ENCODE assay signal across 8 cellular contexts in genomic region chr10:3468919-3469638, GRCh38.
DNase-seq lines count a peak whose midpoint lies in the region; ATAC-seq, FAIRE-seq and TF ChIP-seq lines count a peak whose summit lies in the region.

No MANE protein-coding gene starts in this region.

- peak overlapping the region; percentile 47 for H3K27ac Mint-ChIP-seq in activated CD8-positive, alpha-beta T cell treated with anti-CD3 and anti-CD28 coated beads for 36 hours
- H3K27ac Mint-ChIP-seq in activated CD8-positive, alpha-beta T cell treated with anti-CD3 and anti-CD28 coated beads, Interleukin-2, amount 10 ng/mL, durations not matched to agents 7 days and 5 days = no peak overlapping the region
- peak overlapping the region; percentile 22 for H3K27ac Mint-ChIP-seq in endodermal cell

- H2AFZ ChIP-seq in neuron (ENCODE audit: low read depth, low read length) = peak overlapping the region; percentile 2

- H3K27ac ChIP-seq in endodermal cell (ENCODE audit: low read depth, low read length) = no peak overlapping the region

- FAIRE-seq in RCC 7860 (lab: Jason Lieb, UNC) = peak; percentile 87

- POLR2A ChIA-PET in activated CD8-positive, alpha-beta T cell treated with anti-CD3 and anti-CD28 coated beads for 36 hours (lab: Charles Lee) = no interaction called here
- POLR2A ChIA-PET in activated CD8-positive, alpha-beta T cell treated with anti-CD3 and anti-CD28 coated beads, Interleukin-2, amount 10 ng/mL, durations not matched to agents 7 days and 5 days (lab: Charles Lee) = interaction anchor here (0.6 kb wide), 1 partner anchor 967 kb away, joined by 3 read pairs; no protein-coding TSS in a partner anchor

- peaks cover 35% of the 10 kb centered on the region for H3K4me1 Mint-ChIP-seq in activated CD8-positive, alpha-beta T cell treated with anti-CD3 and anti-CD28 coated beads for 36 hours (ENCODE audit: low read depth)
- H3K4me1 Mint-ChIP-seq in activated CD8-positive, alpha-beta T cell treated with anti-CD3 and anti-CD28 coated beads, Interleukin-2, amount 10 ng/mL, durations not matched to agents 7 days and 5 days (ENCODE audit: low read depth) = peaks cover 56% of the 10 kb centered on the region
- H3K4me1 Mint-ChIP-seq in endodermal cell = peaks cover 30% of the 10 kb centered on the region

- no peak overlapping the region for H3K4me3 ChIP-seq in endodermal cell (ENCODE audit: low read length)
- H3K4me3 ChIP-seq in neuron (ENCODE audit: low read length) = no peak overlapping the region

- H3K27me3 ChIP-seq in endodermal cell (ENCODE audit: control insufficient read depth, insufficient read depth, low read length, poor library complexity, severe bottlenecking) (no peaks in the 10 kb centered on the region), neuron (ENCODE audit: insufficient read depth, low read length) (no peaks in the 10 kb centered on the region)

- H3K36me3 ChIP-seq in endodermal cell (ENCODE audit: control insufficient read depth, insufficient read depth, low read length) = no peaks in the 10 kb centered on the region
- no peaks in the 10 kb centered on the region for H3K36me3 ChIP-seq in neuron (ENCODE audit: insufficient read depth, low read length)

- ATAC-seq in activated CD8-positive, alpha-beta T cell treated with anti-CD3 and anti-CD28 coated beads for 36 hours = no peak
- no peak for ATAC-seq in activated CD8-positive, alpha-beta T cell treated with anti-CD3 and anti-CD28 coated beads, Interleukin-2, amount 10 ng/mL, durations not matched to agents 7 days and 5 days
- ATAC-seq in GM21786 (IDR thresholded peaks at IDR 0.05; ENCODE audit: unreplicated experiment) = no peak

- peaks cover 7% of the 10 kb centered on the region for H3K27me3 Mint-ChIP-seq in activated CD8-positive, alpha-beta T cell treated with anti-CD3 and anti-CD28 coated beads for 36 hours
- H3K27me3 Mint-ChIP-seq in activated CD8-positive, alpha-beta T cell treated with anti-CD3 and anti-CD28 coated beads, Interleukin-2, amount 10 ng/mL, durations not matched to agents 7 days and 5 days (ENCODE audit: low read depth) = peaks cover 8% of the 10 kb centered on the region
- no peaks in the 10 kb centered on the region for H3K27me3 Mint-ChIP-seq in endodermal cell (ENCODE audit: insufficient read depth)

- H3K9ac ChIP-seq in endodermal cell (ENCODE audit: extremely low read depth, low read length, poor library complexity, severe bottlenecking) = no peak overlapping the region

- no peak for DNase-seq in activated CD8-positive, alpha-beta T cell treated with anti-CD3 and anti-CD28 coated beads for 36 hours
- no peak for DNase-seq in activated CD8-positive, alpha-beta T cell treated with anti-CD3 and anti-CD28 coated beads, Interleukin-2, amount 10 ng/mL, durations not matched to agents 7 days and 5 days
- DNase-seq in RCC 7860 (ENCODE audit: low spot score) (peak; percentile 87), endodermal cell (no peak), SHP77 treated with DMSO at 0.1 percent for 48 hours (lab: John Stamatoyannopoulos, UW) (no peak)
- DNase-seq in activated effector memory CD4-positive, alpha-beta T cell treated with Interleukin-2 at 50 U/mL for 16 hours = no peak

- WGBS in endodermal cell (ENCODE audit: insufficient coverage in 1 of 2, insufficient read length in 1 of 2), 2 experiments = 86 to 94% methylated on average over 7 to 12 of the region's 12 CpGs

- CTCF ChIA-PET in activated CD8-positive, alpha-beta T cell treated with anti-CD3 and anti-CD28 coated beads for 36 hours (lab: Charles Lee) = no interaction called here
- CTCF ChIA-PET in activated CD8-positive, alpha-beta T cell treated with anti-CD3 and anti-CD28 coated beads, Interleukin-2, amount 10 ng/mL, durations not matched to agents 7 days and 5 days (lab: Charles Lee) = interaction anchor here (1.1 kb wide), 1 partner anchor 272 kb away, joined by 3 read pairs; no protein-coding TSS in a partner anchor

- H3K4me3 Mint-ChIP-seq in activated CD8-positive, alpha-beta T cell treated with anti-CD3 and anti-CD28 coated beads for 36 hours = no peak overlapping the region
- no peak overlapping the region for H3K4me3 Mint-ChIP-seq in activated CD8-positive, alpha-beta T cell treated with anti-CD3 and anti-CD28 coated beads, Interleukin-2, amount 10 ng/mL, durations not matched to agents 7 days and 5 days
- no peak overlapping the region for H3K4me3 Mint-ChIP-seq in endodermal cell

- intact Hi-C loops in activated CD8-positive, alpha-beta T cell treated with anti-CD3 and anti-CD28 coated beads for 36 hours (cut with micrococcal nuclease) = no loop called here

- H3K9me3 ChIP-seq in endodermal cell (ENCODE audit: control insufficient read depth, low read length) (no peaks in the 10 kb centered on the region), neuron (ENCODE audit: low read length) (no peaks in the 10 kb centered on the region)

- no peaks in the 10 kb centered on the region for H3K36me3 Mint-ChIP-seq in activated CD8-positive, alpha-beta T cell treated with anti-CD3 and anti-CD28 coated beads for 36 hours (ENCODE audit: low read depth)
- H3K36me3 Mint-ChIP-seq in activated CD8-positive, alpha-beta T cell treated with anti-CD3 and anti-CD28 coated beads, Interleukin-2, amount 10 ng/mL, durations not matched to agents 7 days and 5 days (ENCODE audit: low read depth) = no peaks in the 10 kb centered on the region
- no peaks in the 10 kb centered on the region for H3K36me3 Mint-ChIP-seq in endodermal cell (ENCODE audit: low read depth)

- TF ChIP-seq CTCF in activated CD8-positive, alpha-beta T cell treated with anti-CD3 and anti-CD28 coated beads for 36 hours (IDR thresholded peaks at IDR 0.05) = no peak
- no peak for TF ChIP-seq CTCF in endodermal cell (conservative IDR thresholded peaks at IDR 0.05)

- H3K9me3 Mint-ChIP-seq in activated CD8-positive, alpha-beta T cell treated with anti-CD3 and anti-CD28 coated beads for 36 hours = no peaks in the 10 kb centered on the region
- H3K9me3 Mint-ChIP-seq in activated CD8-positive, alpha-beta T cell treated with anti-CD3 and anti-CD28 coated beads, Interleukin-2, amount 10 ng/mL, durations not matched to agents 7 days and 5 days (ENCODE audit: insufficient read depth) = no peaks in the 10 kb centered on the region
- no peaks in the 10 kb centered on the region for H3K9me3 Mint-ChIP-seq in endodermal cell

- H3K4me1 ChIP-seq in endodermal cell (ENCODE audit: control insufficient read depth, insufficient read depth, low read length) (no peaks in the 10 kb centered on the region), neuron (ENCODE audit: insufficient read depth, low read length) (peaks cover 11% of the 10 kb centered on the region)
